7 cellular contexts compared by ENCODE assay signal in the genomic region with DNA sequence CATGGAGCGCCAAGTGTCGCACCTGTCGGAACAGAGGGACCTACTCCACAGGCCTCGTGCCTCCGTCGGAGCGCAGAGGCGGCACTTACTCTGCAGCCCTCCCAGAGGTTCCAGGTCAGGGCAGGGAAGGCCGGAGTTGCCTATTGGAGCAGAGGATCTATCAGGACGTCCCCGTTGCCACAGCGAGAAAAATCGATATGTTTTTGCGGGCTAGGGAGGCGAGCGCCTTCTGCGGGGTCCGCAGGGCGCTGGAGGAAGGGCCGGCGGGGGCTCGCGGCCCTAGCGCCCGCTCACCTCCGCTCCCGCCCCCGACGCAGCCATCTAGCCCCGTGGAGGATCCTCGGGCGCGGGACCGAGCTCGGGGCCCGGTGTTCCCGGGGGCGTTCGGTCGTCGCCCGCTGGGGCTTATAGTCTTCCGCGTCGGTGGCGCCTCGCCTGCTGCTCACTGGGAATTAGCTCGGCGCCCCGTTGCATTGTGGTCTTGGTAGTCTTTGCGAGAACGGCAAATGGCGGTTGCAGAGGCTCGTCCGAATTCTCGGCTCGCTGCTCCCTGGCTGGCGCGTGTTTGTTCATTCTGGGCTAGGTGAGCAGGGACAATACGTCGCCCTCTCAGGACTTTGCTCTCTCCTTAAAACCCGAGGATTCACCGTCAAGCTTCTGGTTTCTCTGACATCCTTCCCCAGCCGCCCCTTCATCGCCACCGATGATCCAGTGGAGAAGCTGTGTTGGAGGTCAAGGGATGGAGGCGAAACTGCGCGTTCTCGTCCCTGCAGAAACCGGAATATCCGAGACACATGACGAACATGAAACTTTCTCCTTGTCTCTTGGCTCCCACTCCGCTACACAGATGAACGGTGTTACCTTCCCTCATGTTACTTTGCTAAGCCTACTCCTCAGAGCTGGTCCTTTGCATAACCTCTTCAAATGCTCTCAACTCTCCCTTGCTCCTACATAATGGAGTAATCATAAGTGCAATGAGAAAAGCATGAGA.
DNase-seq lines count a peak whose midpoint lies in the region; ATAC-seq and TF ChIP-seq lines count a peak whose summit lies in the region.

Gene JTB, minus strand, starts transcription at position 425 of the 991 bp plus-strand sequence. Its CDS starts 422 bp downstream, at position 3.

- ATAC-seq in HG03139 (IDR thresholded peaks at IDR 0.05; ENCODE audit: unreplicated experiment): peak; percentile 55

- H3K27ac ChIP-seq in caudate nucleus (ENCODE audit: low read depth, low read length): peak within 1 kb of the TSS; percentile 91

- peak; percentile 97 for DNase-seq in NCI-H345 (lab: John Stamatoyannopoulos, UW)
- DNase-seq in activated CD4-positive, CD25-positive, alpha-beta regulatory T cell treated with anti-CD3 and anti-CD28 coated beads, Interleukin-2, amount 50 U/mL, for 16 hours (ENCODE audit: low read depth, low spot score): peak; percentile 73
- peak in 60 of 61 donors; percentile 43 to 95 (median 83) for DNase-seq in caudate nucleus (lab: John Stamatoyannopoulos, UW)
- DNase-seq in iris pigment epithelial cell (ENCODE audit: low read depth): peak; percentile 88
- DNase-seq in stimulated activated CD4-positive, alpha-beta T cell treated with anti-CD3 and anti-CD28 coated beads, Interleukin-12 subunit alpha, Interleukin-12 subunit beta, amount 100 ng/mL, for 24 hours (ENCODE audit: low read depth in 2 of 2): peak; percentile 73 to 86

- TF ChIP-seq POLR2A in GM18526 (IDR thresholded peaks at IDR 0.05; ENCODE audit: extremely low read depth, insufficient read length): peak; percentile 89

Comparison
In these comparisons a context has a peak if more than half of its experiments do, and no peak if none do; other contexts are left out.
1. Peak in every context shown above with its lines: DNase-seq, ATAC-seq and H3K27ac ChIP-seq.